28 cellular contexts compared by ENCODE assay signal in the genomic region with DNA sequence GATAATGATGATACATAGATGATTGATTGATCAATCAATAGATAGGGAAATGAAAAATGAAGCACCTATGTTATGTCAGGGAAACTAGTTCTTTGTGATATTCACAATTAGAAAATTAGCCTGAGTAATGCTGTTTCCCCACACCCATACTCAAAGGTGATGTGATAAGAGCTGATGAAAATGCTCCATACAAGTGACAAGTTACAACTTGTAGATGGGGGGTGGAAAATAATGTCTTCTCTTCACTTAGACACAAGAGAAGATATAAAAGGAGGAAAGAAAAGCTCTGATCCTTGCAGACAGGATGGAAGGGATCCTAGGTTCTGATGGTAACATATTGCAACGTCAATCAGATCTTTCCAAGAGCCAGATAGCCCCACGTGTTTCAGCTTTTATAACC.
"Had no signal": no experiment of that assay in that cellular context is flagged by ENCODE, and none has a peak within 500 bp of the region (broad histone marks: within the 10 kb centered on the region; RNA-seq: fewer than 3 reads in every experiment).

No MANE protein-coding gene starts in this region.

- H3K27me3 Mint-ChIP-seq: progenitor cell of endocrine pancreas; stimulated activated naive B cell treated with anti-CD40 and anti-IgM and Interleukin-4, amounts not matched to agents 10 μg/mL and 1 μg/mL and 100 μg/mL, for 72 hours; stimulated activated naive CD8-positive, alpha-beta T cell treated with anti-CD3 and anti-CD28 coated beads, Interleukin-15, Interleukin-2, amounts not matched to agents 100 ng/mL and 50 ng/mL, for 24 hours had no signal

- H3K27ac Mint-ChIP-seq: natural killer cell; nephron; neural progenitor cell; stimulated activated effector memory CD8-positive, alpha-beta T cell treated with anti-CD3 and anti-CD28 coated beads, Interleukin-12 subunit alpha, Interleukin-12 subunit beta, amount 100 ng/mL, for 72 hours; stimulated activated naive B cell treated with anti-CD40 and anti-IgM and Interleukin-4, amounts not matched to agents 10 μg/mL and 1 μg/mL and 100 μg/mL, for 72 hours; stimulated activated naive CD8-positive, alpha-beta T cell treated with anti-CD3 and anti-CD28 coated beads, Interleukin-15, Interleukin-2, amounts not matched to agents 100 ng/mL and 50 ng/mL, for 24 hours had no signal

- H2AFZ ChIP-seq: parathyroid adenoma had no signal

- H3K27me3 ChIP-seq: neural progenitor cell, ovary, right lobe of liver, sigmoid colon, stomach, thyroid gland, tibial nerve, upper lobe of left lung had no signal

- H3K4me1 ChIP-seq: parathyroid adenoma, psoas muscle, right lobe of liver, sigmoid colon, stomach, thyroid gland, tibial nerve, upper lobe of left lung, uterus had no signal

- H3K36me3 Mint-ChIP-seq: natural killer cell; neural progenitor cell; stimulated activated effector memory CD8-positive, alpha-beta T cell treated with anti-CD3 and anti-CD28 coated beads, Interleukin-12 subunit alpha, Interleukin-12 subunit beta, amount 100 ng/mL, for 72 hours; stimulated activated naive B cell treated with anti-CD40 and anti-IgM and Interleukin-4, amounts not matched to agents 10 μg/mL and 1 μg/mL and 100 μg/mL, for 72 hours had no signal

- H3K9ac ChIP-seq: neural progenitor cell, parathyroid adenoma had no signal

- H3K4me2 ChIP-seq: neural progenitor cell had no signal

- H3K4me3 Mint-ChIP-seq: natural killer cell; nephron; neural progenitor cell; stimulated activated effector memory CD8-positive, alpha-beta T cell treated with anti-CD3 and anti-CD28 coated beads, Interleukin-12 subunit alpha, Interleukin-12 subunit beta, amount 100 ng/mL, for 72 hours; stimulated activated naive B cell treated with anti-CD40 and anti-IgM and Interleukin-4, amounts not matched to agents 10 μg/mL and 1 μg/mL and 100 μg/mL, for 72 hours; stimulated activated naive CD8-positive, alpha-beta T cell treated with anti-CD3 and anti-CD28 coated beads, Interleukin-15, Interleukin-2, amounts not matched to agents 100 ng/mL and 50 ng/mL, for 24 hours had no signal

- H3K27ac ChIP-seq: neural progenitor cell, ovary, parathyroid adenoma, psoas muscle, right lobe of liver, sigmoid colon, stomach, thoracic aorta, thyroid gland, tibial nerve, upper lobe of left lung, uterus had no signal

- H3K4me3 ChIP-seq: neural progenitor cell, ovary, psoas muscle, right lobe of liver, sigmoid colon, stomach, thoracic aorta, thyroid gland, tibial nerve, upper lobe of left lung, uterus had no signal

- H3K9me3 Mint-ChIP-seq: nephron; neural progenitor cell; stimulated activated effector memory CD8-positive, alpha-beta T cell treated with anti-CD3 and anti-CD28 coated beads, Interleukin-12 subunit alpha, Interleukin-12 subunit beta, amount 100 ng/mL, for 72 hours; stimulated activated naive CD8-positive, alpha-beta T cell treated with anti-CD3 and anti-CD28 coated beads, Interleukin-15, Interleukin-2, amounts not matched to agents 100 ng/mL and 50 ng/mL, for 24 hours had no signal

- ATAC-seq: natural killer cell; psoas muscle; right cardiac atrium; right lobe of liver; stimulated activated effector memory CD8-positive, alpha-beta T cell treated with anti-CD3 and anti-CD28 coated beads, Interleukin-12 subunit alpha, Interleukin-12 subunit beta, amount 100 ng/mL, for 72 hours; stimulated activated naive B cell treated with anti-CD40 and anti-IgM and Interleukin-4, amounts not matched to agents 10 μg/mL and 1 μg/mL and 100 μg/mL, for 72 hours had no signal

- DNase-seq: natural killer cell; occipital lobe; ovary; posterior cingulate gyrus; psoas muscle; right cardiac atrium; right lobe of liver; sigmoid colon; small intestine; stimulated activated CD4-positive, alpha-beta T cell treated with anti-CD3 and anti-CD28 coated beads, Interleukin-15, amount 100 ng/mL, for 24 hours; stimulated activated CD4-positive, alpha-beta T cell treated with anti-CD3 and anti-CD28 coated beads, Interleukin-2, amount 100 ng/mL, for 24 hours; stimulated activated CD4-positive, alpha-beta T cell treated with anti-CD3 and anti-CD28 coated beads, Interleukin-2, amount 100 ng/mL, for 48 hours; stimulated activated CD4-positive, alpha-beta T cell treated with anti-CD3 and anti-CD28 coated beads, Interleukin-4, amount 100 ng/mL, for 24 hours; stimulated activated naive B cell treated with anti-CD40 and anti-IgM and Interleukin-4, amounts not matched to agents 10 μg/mL and 1 μg/mL and 100 μg/mL, for 72 hours; stimulated activated naive CD4-positive, alpha-beta T cell treated with Interleukin-2 at 50 U/mL for 16 hours; stomach; thyroid gland; trophoblast cell; upper lobe of left lung; uterus had no signal

- H3K79me2 ChIP-seq: parathyroid adenoma had no signal

- FAIRE-seq: small intestine had no signal

- H3K9me3 ChIP-seq: ovary, psoas muscle, right lobe of liver, sigmoid colon, thoracic aorta, thyroid gland, tibial nerve, upper lobe of left lung, uterus had no signal

- H3K4me1 Mint-ChIP-seq: natural killer cell; nephron; neural progenitor cell; stimulated activated effector memory CD8-positive, alpha-beta T cell treated with anti-CD3 and anti-CD28 coated beads, Interleukin-12 subunit alpha, Interleukin-12 subunit beta, amount 100 ng/mL, for 72 hours; stimulated activated naive B cell treated with anti-CD40 and anti-IgM and Interleukin-4, amounts not matched to agents 10 μg/mL and 1 μg/mL and 100 μg/mL, for 72 hours had no signal

- H3K36me3 ChIP-seq: neural progenitor cell, ovary, right lobe of liver, sigmoid colon, stomach, thoracic aorta, thyroid gland, tibial nerve, upper lobe of left lung, uterus had no signal
